ENCODE assay signal across 20 cellular contexts in the genomic region with DNA sequence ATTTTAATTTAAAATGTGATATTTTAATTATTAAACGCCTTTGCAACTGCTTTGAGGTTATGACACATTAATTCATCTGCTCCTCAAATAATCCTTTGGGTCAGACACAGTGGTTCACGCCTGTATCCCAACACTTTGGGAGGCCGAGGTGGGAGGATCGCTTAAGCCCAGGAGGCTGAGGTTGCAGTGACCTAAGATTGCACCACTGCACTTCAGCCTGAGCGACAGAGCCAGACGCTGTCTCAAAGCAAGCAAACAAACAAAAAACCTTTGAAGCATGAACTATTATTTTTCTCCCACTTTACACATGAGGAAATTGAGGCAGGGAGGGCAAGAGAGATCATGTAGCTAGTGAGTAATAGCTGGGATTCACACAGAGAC. TPM values are rescaled to one million over a fixed set of nuclear protein-coding genes. Genes with fewer than 3 reads are reported as not detected.
DNase-seq lines count a peak whose midpoint lies in the region; ATAC-seq and TF ChIP-seq lines count a peak whose summit lies in the region.
"Had no signal": no experiment of that assay in that cellular context is flagged by ENCODE, and none has a peak within 500 bp of the region (broad histone marks: within the 10 kb centered on the region; RNA-seq: fewer than 3 reads in every experiment).

No MANE protein-coding gene starts in this region.

- peaks cover 87% of the 10 kb centered on the region for H3K4me1 ChIP-seq in BLaER1
- H3K4me1 ChIP-seq: BE2C had no signal

- H3K4me3 ChIP-seq in BLaER1 = no peak overlapping the region

- peaks cover 33% of the 10 kb centered on the region for H3K4me1 Mint-ChIP-seq in activated CD4-positive, alpha-beta T cell treated with anti-CD3 and anti-CD28 coated beads for 36 hours
- peaks cover 32% of the 10 kb centered on the region for H3K4me1 Mint-ChIP-seq in activated CD8-positive, alpha-beta T cell treated with anti-CD3 and anti-CD28 coated beads for 36 hours (ENCODE audit: low read depth)
- H3K4me1 Mint-ChIP-seq in naive B cell = peaks cover 15 to 30% (median 30%) of the 10 kb centered on the region in 3 donors

- intact Hi-C loops in activated CD4-positive, alpha-beta T cell treated with anti-CD3 and anti-CD28 coated beads for 36 hours (cut with DNase I, micrococcal nuclease) = no loop called here
- intact Hi-C loops in activated CD8-positive, alpha-beta T cell treated with anti-CD3 and anti-CD28 coated beads for 36 hours (cut with micrococcal nuclease) = no loop called here

- peak overlapping the region; percentile 43 for H3K4me3 Mint-ChIP-seq in activated CD4-positive, alpha-beta T cell treated with anti-CD3 and anti-CD28 coated beads for 36 hours
- peak overlapping the region; percentile 86 for H3K4me3 Mint-ChIP-seq in activated CD8-positive, alpha-beta T cell treated with anti-CD3 and anti-CD28 coated beads for 36 hours
- peak overlapping the region; percentile 15 to 86 (median 63) for H3K4me3 Mint-ChIP-seq in naive B cell

- no peak for ATAC-seq in activated CD4-positive, alpha-beta T cell treated with anti-CD3 and anti-CD28 coated beads for 36 hours
- ATAC-seq in activated CD8-positive, alpha-beta T cell treated with anti-CD3 and anti-CD28 coated beads for 36 hours = no peak
- ATAC-seq in naive B cell (ENCODE audit: low read depth in 2 of 2) (no peak), GM21717 (IDR thresholded peaks at IDR 0.05; ENCODE audit: unreplicated experiment) (no peak), GM21367 (IDR thresholded peaks at IDR 0.05; ENCODE audit: unreplicated experiment) (no peak)

- no peaks in the 10 kb centered on the region for H3K9me3 Mint-ChIP-seq in activated CD4-positive, alpha-beta T cell treated with anti-CD3 and anti-CD28 coated beads for 36 hours (ENCODE audit: low read depth)
- H3K9me3 Mint-ChIP-seq in activated CD8-positive, alpha-beta T cell treated with anti-CD3 and anti-CD28 coated beads for 36 hours = peaks cover 3% of the 10 kb centered on the region
- H3K9me3 Mint-ChIP-seq in naive B cell = peaks cover 5 to 16% (median 9%) of the 10 kb centered on the region in 7 donors

- CTCF ChIA-PET in activated CD4-positive, alpha-beta T cell treated with anti-CD3 and anti-CD28 coated beads for 36 hours (lab: Charles Lee) = interaction anchor here (0.6 to 1.7 kb wide), 5 partner anchors 8 to 71 kb away, joined by 3 to 5 read pairs (median 4); no protein-coding TSS in a partner anchor
- CTCF ChIA-PET in activated CD8-positive, alpha-beta T cell treated with anti-CD3 and anti-CD28 coated beads for 36 hours (lab: Charles Lee) = interaction anchor here (0.8 to 1.7 kb wide), 4 partner anchors 13 to 44 kb away, joined by 3 to 4 read pairs (median 3); no protein-coding TSS in a partner anchor

- no peak for TF ChIP-seq CTCF in activated CD8-positive, alpha-beta T cell treated with anti-CD3 and anti-CD28 coated beads for 36 hours (IDR thresholded peaks at IDR 0.05)

- no peak overlapping the region for H3K27ac Mint-ChIP-seq in activated CD4-positive, alpha-beta T cell treated with anti-CD3 and anti-CD28 coated beads for 36 hours
- H3K27ac Mint-ChIP-seq in activated CD8-positive, alpha-beta T cell treated with anti-CD3 and anti-CD28 coated beads for 36 hours = no peak overlapping the region
- H3K27ac Mint-ChIP-seq in naive B cell = peak overlapping the region in 4 of 6 donors; percentile 39 to 84 (median 62)

- H3K36me3 Mint-ChIP-seq in activated CD4-positive, alpha-beta T cell treated with anti-CD3 and anti-CD28 coated beads for 36 hours (ENCODE audit: low read depth) = peaks cover 27% of the 10 kb centered on the region
- peaks cover 26% of the 10 kb centered on the region for H3K36me3 Mint-ChIP-seq in activated CD8-positive, alpha-beta T cell treated with anti-CD3 and anti-CD28 coated beads for 36 hours (ENCODE audit: low read depth)
- peaks cover 5 to 12% of the 10 kb centered on the region in 2 donors for H3K36me3 Mint-ChIP-seq in naive B cell

- H3K9ac ChIP-seq in BLaER1 = no peak overlapping the region
- H3K9ac ChIP-seq: parathyroid adenoma had no signal

- no peaks in the 10 kb centered on the region for H3K9me3 ChIP-seq in BLaER1
- H3K9me3 ChIP-seq: BE2C, lower lobe of right lung, sigmoid colon, suprapubic skin had no signal

- H3K27me3 Mint-ChIP-seq in activated CD4-positive, alpha-beta T cell treated with anti-CD3 and anti-CD28 coated beads for 36 hours = no peaks in the 10 kb centered on the region
- H3K27me3 Mint-ChIP-seq in activated CD8-positive, alpha-beta T cell treated with anti-CD3 and anti-CD28 coated beads for 36 hours = no peaks in the 10 kb centered on the region
- H3K27me3 Mint-ChIP-seq in naive B cell = no peaks in the 10 kb centered on the region

- peaks cover 24% of the 10 kb centered on the region for H3K36me3 ChIP-seq in BLaER1

- no peak for DNase-seq in activated CD4-positive, alpha-beta T cell treated with anti-CD3 and anti-CD28 coated beads for 36 hours
- no peak for DNase-seq in activated CD4-positive, alpha-beta T cell treated with anti-CD3 and anti-CD28 coated beads for 1 hour
- DNase-seq in activated CD8-positive, alpha-beta T cell treated with anti-CD3 and anti-CD28 coated beads for 36 hours = no peak
- DNase-seq in naive B cell (no peak), putamen (ENCODE audit: low spot score) (no peak)
- DNase-seq: BE2C, Kasumi-1, lower lobe of right lung, sigmoid colon, T-helper 9 cell had no signal

- H4K20me1 ChIP-seq in BLaER1 = peaks cover 5% of the 10 kb centered on the region; the same call in 1 of the 2 replicates

- POLR2A ChIA-PET in activated CD4-positive, alpha-beta T cell treated with anti-CD3 and anti-CD28 coated beads for 36 hours (lab: Charles Lee) = no interaction called here
- POLR2A ChIA-PET in activated CD8-positive, alpha-beta T cell treated with anti-CD3 and anti-CD28 coated beads for 36 hours (lab: Charles Lee) = no interaction called here

- peak overlapping the region; percentile 97; the same call in 1 of the 2 replicates for H3K4me2 ChIP-seq in BLaER1

- H3K27ac ChIP-seq in BLaER1 = no peak overlapping the region
- H3K27ac ChIP-seq: epithelial cell of prostate, parathyroid adenoma had no signal

- no peaks in the 10 kb centered on the region for H3K27me3 ChIP-seq in BLaER1
- H3K27me3 ChIP-seq: BE2C, sigmoid colon, suprapubic skin had no signal

RNA-seq across cellular contexts. Expression of a gene that starts 1.5 kb away (rescaled TPM):
- total RNA-seq in activated CD4-positive, alpha-beta T cell treated with anti-CD3 and anti-CD28 coated beads for 36 hours = 100 to 1,000 TPM; 250 to 347 TPM
- total RNA-seq in activated CD8-positive, alpha-beta T cell treated with anti-CD3 and anti-CD28 coated beads for 36 hours = 100 to 1,000 TPM; 243 to 251 TPM
- 100 to 1,000 TPM in 2 of 6 donors, 10 to 100 TPM in 4; 80.6 to 128 (median 88.6) TPM for polyA plus RNA-seq in naive B cell (ENCODE audit: low read depth in 6 of 6)

RNA-seq across cellular contexts. Expression of a gene that starts 16.3 kb away (rescaled TPM):
- total RNA-seq in activated CD4-positive, alpha-beta T cell treated with anti-CD3 and anti-CD28 coated beads for 36 hours = not detected
- not detected for total RNA-seq in activated CD8-positive, alpha-beta T cell treated with anti-CD3 and anti-CD28 coated beads for 36 hours
- polyA plus RNA-seq in naive B cell (ENCODE audit: low read depth in 6 of 6) = not detected
- total RNA-seq: A172, dermis microvascular lymphatic vessel endothelial cell, NCI-H460, sigmoid colon, SK-MEL-5, suprapubic skin had no signal

RNA-seq across cellular contexts. Expression of a gene that starts 20.7 kb away (rescaled TPM):
- 10 to 100 TPM; 18.2 to 18.3 TPM for total RNA-seq in activated CD4-positive, alpha-beta T cell treated with anti-CD3 and anti-CD28 coated beads for 36 hours
- 10 to 100 TPM; 29.1 to 30.4 TPM for total RNA-seq in activated CD8-positive, alpha-beta T cell treated with anti-CD3 and anti-CD28 coated beads for 36 hours
- polyA plus RNA-seq in naive B cell (ENCODE audit: low read depth in 6 of 6) = 10 to 100 TPM in 1 of 6 donors, 1 to 10 TPM in 5; 1.9 to 18.5 (median 4.1) TPM
- total RNA-seq: A172, NCI-H460, SK-MEL-5 had no signal

RNA-seq across cellular contexts. Expression of a gene that starts 42.5 kb away (rescaled TPM):
- 10 to 100 TPM; 27.0 to 29.9 TPM for total RNA-seq in activated CD4-positive, alpha-beta T cell treated with anti-CD3 and anti-CD28 coated beads for 36 hours
- total RNA-seq in activated CD8-positive, alpha-beta T cell treated with anti-CD3 and anti-CD28 coated beads for 36 hours = 10 to 100 TPM; 35.4 to 37.2 TPM
- polyA plus RNA-seq in naive B cell (ENCODE audit: low read depth in 6 of 6) = 10 to 100 TPM; 26.3 to 53.0 (median 31.4) TPM

RNA-seq across cellular contexts. Expression of a gene that starts 59.4 kb away (rescaled TPM):
- total RNA-seq in activated CD4-positive, alpha-beta T cell treated with anti-CD3 and anti-CD28 coated beads for 36 hours = not detected
- under 1 TPM in 1 of 2 experiments, not detected in 1; 0.49 TPM for total RNA-seq in activated CD8-positive, alpha-beta T cell treated with anti-CD3 and anti-CD28 coated beads for 36 hours
- polyA plus RNA-seq in naive B cell (ENCODE audit: low read depth in 6 of 6) = not detected
- total RNA-seq: A172, dermis microvascular lymphatic vessel endothelial cell, NCI-H460, SK-MEL-5 had no signal

Comparison
In these comparisons a context has a peak if more than half of its experiments do, and no peak if none do; other contexts are left out.
1. H3K27ac Mint-ChIP-seq: peak in naive B cell (4 of 6); none in activated CD4-positive, alpha-beta T cell treated with anti-CD3 and anti-CD28 coated beads for 36 hours (single experiment) and activated CD8-positive, alpha-beta T cell treated with anti-CD3 and anti-CD28 coated beads for 36 hours (single experiment).
2. Peak in every context shown above with its lines, with median percentiles within 50 percentile points of each other: H3K4me3 Mint-ChIP-seq.